8 cellular contexts compared by ENCODE assay signal in the genomic region with DNA sequence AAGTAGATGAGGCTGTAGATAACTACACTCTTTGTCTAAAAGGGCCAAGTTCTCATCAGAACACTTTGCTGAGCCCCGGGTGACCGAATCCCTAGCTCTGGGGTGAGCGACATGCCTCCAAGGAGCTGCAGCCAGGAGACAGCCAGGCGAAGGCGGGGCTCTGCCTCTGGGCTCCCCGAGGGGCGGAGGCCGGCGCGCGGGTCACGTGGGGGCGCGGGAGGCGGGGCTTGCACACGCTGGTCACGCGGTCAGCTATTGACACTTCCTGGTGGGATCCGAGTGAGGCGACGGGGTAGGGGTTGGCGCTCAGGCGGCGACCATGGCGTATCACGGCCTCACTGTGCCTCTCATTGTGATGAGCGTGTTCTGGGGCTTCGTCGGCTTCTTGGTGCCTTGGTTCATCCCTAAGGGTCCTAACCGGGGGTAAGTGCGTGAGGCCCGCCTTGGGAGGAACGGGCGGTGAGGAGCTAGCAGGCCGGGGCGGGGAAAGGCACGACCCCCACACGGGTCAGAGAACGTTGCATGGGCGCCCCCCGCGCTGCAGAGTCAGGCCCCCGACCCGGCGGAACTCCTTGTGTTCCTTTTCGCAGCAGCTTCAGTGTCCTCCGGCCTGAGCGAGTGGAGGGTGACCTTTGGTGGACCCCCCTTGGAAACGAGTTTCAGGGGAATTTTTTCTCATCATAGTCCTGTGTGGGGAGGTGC. TPM values are rescaled to one million over a fixed set of nuclear protein-coding genes. Genes with fewer than 3 reads are reported as not detected.
DNase-seq lines count a peak whose midpoint lies in the region; ATAC-seq, FAIRE-seq and TF ChIP-seq lines count a peak whose summit lies in the region.

A gene (plus strand): TSS at position 230 of the 702 bp plus-strand sequence. CDS start 90 bp downstream, at position 320.

- H3K27me3 ChIP-seq in BJ (ENCODE audit: control insufficient read depth, insufficient read depth, low read length) = no peaks in the 10 kb centered on the region

- no peak for TF ChIP-seq CTCF in BJ (IDR thresholded peaks at IDR 0.05; ENCODE audit: insufficient read depth, low read depth, low read length)

- H3K27ac ChIP-seq in cingulate gyrus (ENCODE audit: low read depth, low read length) = peak within 1 kb of the TSS; percentile 95

- peak within 1 kb of the TSS; percentile 57 for H3K4me3 ChIP-seq in BJ (ENCODE audit: low read depth, low read length)

- peak; percentile 89 for FAIRE-seq in GM19239 (lab: Jason Lieb, UNC)

- DNase-seq in BJ (ENCODE audit: low read depth) (peak; percentile 54), GM19239 (ENCODE audit: insufficient read length, low spot score) (peak; percentile 87), NCI-H526 (lab: John Stamatoyannopoulos, UW) (peak; percentile 65 to 91), kidney tubule cell (ENCODE audit: low spot score) (peak; percentile 96)
- peak; percentile 98 for DNase-seq in activated CD4-positive, alpha-beta T cell treated with anti-CD3 and anti-CD28 coated beads for 48 hours
- peak; percentile 88 to 95 (median 94) for DNase-seq in stimulated activated CD4-positive, alpha-beta T cell treated with anti-CD3 and anti-CD28 coated beads, Interleukin-1b, Interleukin-23, amount 100 ng/mL, for 24 hours (ENCODE audit: low read depth in 4 of 4, low spot score in 1 of 4)

- peak; percentile 89 for ATAC-seq in HG03442 (IDR thresholded peaks at IDR 0.05; ENCODE audit: unreplicated experiment)

- POLR2A ChIA-PET in BJ (lab: Charles Lee) = interaction anchor here (0.7 to 1.0 kb wide), 4 partner anchors 16 to 412 kb away, joined by 3 to 8 read pairs (median 6); no protein-coding TSS in a partner anchor

- CTCF ChIA-PET in BJ (lab: Yijun Ruan, JAX) = interaction anchor here (1.0 to 1.8 kb wide), 11 partner anchors 11 to 516 kb away, joined by 3 to 6 read pairs (median 4); a partner anchor contains a TSS

- peaks cover 4% of the 10 kb centered on the region for H3K36me3 ChIP-seq in BJ (ENCODE audit: control insufficient read depth, insufficient read depth, low read length)

RNA-seq across cellular contexts. Expression of the gene that starts here (rescaled TPM):
- 491 and 500 TPM in 2 replicates for polyA plus RNA-seq in BJ (2011; rRNA removed)
- polyA minus RNA-seq in BJ (2011; rRNA and poly(A)+ RNA removed) = 96.5 and 142 TPM in 2 replicates

Comparison
In these comparisons a context has a peak if more than half of its experiments do, and no peak if none do; other contexts are left out.
1. Peak in every context shown above with its lines: DNase-seq, ATAC-seq, H3K4me3 ChIP-seq and H3K27ac ChIP-seq.